22 cellular contexts compared by ENCODE assay signal in the genomic region with DNA sequence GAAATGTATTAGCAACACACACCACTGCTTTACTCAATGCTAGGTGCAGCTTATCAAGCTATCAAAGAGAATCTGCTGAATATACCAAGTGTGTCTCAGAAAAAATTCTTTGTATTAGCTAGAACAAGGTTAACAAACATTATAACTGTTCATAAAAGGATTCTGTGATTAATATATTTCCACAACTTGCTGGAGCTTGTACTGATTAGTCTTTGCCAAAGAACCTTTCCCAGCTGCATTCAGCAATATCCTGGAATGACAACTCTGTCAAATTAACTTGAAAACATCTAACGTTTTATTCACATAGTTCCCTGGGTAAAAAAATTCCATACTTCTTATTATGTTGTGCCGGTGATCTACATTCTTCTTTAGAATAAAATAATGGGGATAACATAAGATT.
"Had no signal": no experiment of that assay in that cellular context is flagged by ENCODE, and none has a peak within 500 bp of the region (broad histone marks: within the 10 kb centered on the region; RNA-seq: fewer than 3 reads in every experiment).

No MANE protein-coding gene starts in this region.

- H3K4me2 ChIP-seq: SK-N-SH had no signal

- DNase-seq: IMR-90, Karpas-422, KG1, MG63, NCI-H1092, NCI-H1105 treated with DMSO at 0.1 percent for 48 hours, NCI-H1417 treated with DMSO at 0.1 percent for 48 hours, NCI-H146, NCI-H1694 treated with DMSO at 0.1 percent for 48 hours, NCI-H1930, NCI-H2081, NCI-H2107, NCI-H2227 treated with DMSO at 0.1 percent for 48 hours, NCI-H524, NCI-H526 treated with DMSO at 0.1 percent for 48 hours, NCI-H748 treated with DMSO at 0.1 percent for 48 hours, RPMI8226, SHP77, SK-N-SH, T-helper 1 cell had no signal

- H3K27me3 ChIP-seq: MG63 had no signal

- H3K4me3 ChIP-seq: MG63 had no signal

- H3K36me3 ChIP-seq: MG63 had no signal

- H3K9ac ChIP-seq: SK-N-SH had no signal

- FAIRE-seq: HepG2, RCC 7860 had no signal

- H3K9me3 ChIP-seq: MG63, SK-N-SH had no signal

- ATAC-seq: HepG2 had no signal
